In the genomic region with DNA sequence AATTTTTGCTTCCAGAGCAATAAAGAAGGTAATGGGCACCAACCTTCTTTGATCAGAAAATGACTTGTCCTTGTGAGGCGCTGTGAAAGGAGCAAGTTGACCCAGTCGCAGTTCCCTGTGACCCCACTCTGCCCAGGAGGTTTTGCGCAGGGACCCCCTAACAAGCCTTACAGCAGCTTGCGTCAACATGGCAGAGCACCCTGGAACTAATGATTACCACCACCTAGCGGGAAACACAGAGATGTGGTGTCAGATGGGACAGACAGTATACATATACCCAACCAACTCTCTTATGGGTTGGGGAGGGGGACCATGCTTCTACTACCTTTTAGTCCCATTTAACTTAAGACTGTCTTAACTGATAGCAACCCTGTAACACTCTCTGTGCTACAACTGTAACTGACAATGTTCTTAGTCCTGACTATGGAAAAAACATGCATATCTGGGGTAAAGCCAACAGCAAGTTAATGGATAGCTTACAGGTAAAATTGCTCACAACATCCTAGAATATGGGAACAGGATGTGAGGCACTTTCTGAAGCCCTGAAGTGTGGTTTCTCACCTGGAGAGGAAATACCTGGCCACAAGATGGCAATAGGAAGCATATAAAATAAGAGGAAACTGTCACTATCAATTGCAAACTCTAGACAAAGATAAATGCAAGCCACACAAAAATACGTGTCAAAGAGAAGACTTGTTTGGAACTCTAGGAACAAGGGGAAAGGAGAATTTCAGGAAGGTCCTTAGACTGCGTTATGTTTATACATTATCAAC, we compare ENCODE assay signal across 13 cellular contexts. TPM values are rescaled to one million over a fixed set of nuclear protein-coding genes. Genes with fewer than 3 reads are reported as not detected.
DNase-seq lines count a peak whose midpoint lies in the region; ATAC-seq and TF ChIP-seq lines count a peak whose summit lies in the region.
"Had no signal": no experiment of that assay in that cellular context is flagged by ENCODE, and none has a peak within 500 bp of the region (broad histone marks: within the 10 kb centered on the region; RNA-seq: fewer than 3 reads in every experiment).

No MANE protein-coding gene starts in this region.

- TF ChIP-seq CTCF in H9 (conservative IDR thresholded peaks at IDR 0.05): peak; percentile 37; the same call in 2 of the 3 replicates
- TF ChIP-seq CTCF in activated B cell treated with CpG ODN at 0.5 μM for 24 hours (IDR thresholded peaks at IDR 0.05): no peak
- TF ChIP-seq CTCF in lower lobe of right lung (IDR thresholded peaks at IDR 0.05): no peak

- H3K23me2 ChIP-seq in H9 (ENCODE audit: insufficient read length, low read depth, low read length, poor library complexity, severe bottlenecking): no peaks in the 10 kb centered on the region

- H3K9ac ChIP-seq in BLaER1: no peak overlapping the region
- no peak overlapping the region for H3K9ac ChIP-seq in H9 (ENCODE audit: extremely low read depth, insufficient read length, low read length)

- CTCF ChIA-PET in activated B cell treated with CpG ODN at 0.5 μM for 24 hours (lab: Charles Lee): interaction anchor here (1.3 kb wide), 1 partner anchor 120 kb away, joined by 3 read pairs; no protein-coding TSS in a partner anchor

- intact Hi-C loops in activated B cell treated with CpG ODN at 0.5 μM for 24 hours (cut with micrococcal nuclease) (loop anchor here (5.0 kb wide), 2 partner anchors 947 to 1568 kb away; no protein-coding TSS in a partner anchor), lower lobe of right lung (cut with DNase I) (no loop called here)

- peaks cover 63% of the 10 kb centered on the region for H3K36me3 ChIP-seq in BLaER1
- peaks cover 59% of the 10 kb centered on the region for H3K36me3 ChIP-seq in lower lobe of right lung

- H4K8ac ChIP-seq in H9 (replicated peaks; ENCODE audit: insufficient read length, low read depth, low read length): no peak overlapping the region

- DNase-seq in H9: no peak
- DNase-seq in activated B cell treated with CpG ODN at 0.5 μM for 24 hours: no peak
- no peak for DNase-seq in lower lobe of right lung
- no peak for DNase-seq in NCI-H345 (lab: John Stamatoyannopoulos, UW)
- no peak for DNase-seq in H4 (ENCODE audit: low spot score)
- no peak for DNase-seq in glomerular visceral epithelial cell (ENCODE audit: extremely low spot score)
- DNase-seq: activated CD4-positive, CD25-positive, alpha-beta regulatory T cell treated with anti-CD3 and anti-CD28 coated beads, Interleukin-2, amount 50 U/mL, for 72 hours; erythroblast; NCI-H2081 treated with DMSO at 0.1 percent for 48 hours had no signal

- no peak overlapping the region for H2AK5ac ChIP-seq in H9 (ENCODE audit: insufficient read length, low read length)

- H4K91ac ChIP-seq in H9 (ENCODE audit: insufficient read length, low read depth, low read length): no peak overlapping the region

- no peak for ATAC-seq in activated B cell treated with CpG ODN at 0.5 μM for 24 hours (ENCODE audit: low read depth)
- ATAC-seq in lower lobe of right lung: no peak
- no peak for ATAC-seq in GM19023 (IDR thresholded peaks at IDR 0.05; ENCODE audit: unreplicated experiment)

- H3K23ac ChIP-seq in H9 (ENCODE audit: insufficient read length, low read depth, low read length): no peak overlapping the region

- peaks cover 42 to 64% (median 55%) of the 10 kb centered on the region in 3 experiments; a peak in 6 of 7 replicates for H3K36me3 Mint-ChIP-seq in H9 (ENCODE audit: insufficient read depth in 1 of 3, low read depth in 3 of 3)
- peaks cover 79% of the 10 kb centered on the region for H3K36me3 Mint-ChIP-seq in activated B cell treated with CpG ODN at 0.5 μM for 24 hours (ENCODE audit: low read depth)

- no peaks in the 10 kb centered on the region for H3K9me3 ChIP-seq in BLaER1
- no peaks in the 10 kb centered on the region for H3K9me3 ChIP-seq in H9 (ENCODE audit: control insufficient read depth, low read depth, low read length)
- no peaks in the 10 kb centered on the region for H3K9me3 ChIP-seq in lower lobe of right lung
- H3K9me3 ChIP-seq: ascending aorta had no signal

- peaks cover 24% of the 10 kb centered on the region for H3K4me1 ChIP-seq in BLaER1
- H3K4me1 ChIP-seq in H9 (ENCODE audit: insufficient read depth, low read length): no peaks in the 10 kb centered on the region
- peaks cover 24% of the 10 kb centered on the region for H3K4me1 ChIP-seq in lower lobe of right lung

- H3K18ac ChIP-seq in H9 (ENCODE audit: insufficient read length, low read depth, low read length): no peak overlapping the region

- H3K27me3 Mint-ChIP-seq in H9 (ENCODE audit: low read depth): no peaks in the 10 kb centered on the region
- H3K27me3 Mint-ChIP-seq in activated B cell treated with CpG ODN at 0.5 μM for 24 hours: no peaks in the 10 kb centered on the region

- H2BK5ac ChIP-seq in H9 (ENCODE audit: insufficient read length, low read length): no peak overlapping the region

- peaks cover 86% of the 10 kb centered on the region for H4K20me1 ChIP-seq in BLaER1
- no peaks in the 10 kb centered on the region for H4K20me1 ChIP-seq in H9 (ENCODE audit: control insufficient read depth, insufficient read depth, insufficient read length)

- H3K9me3 Mint-ChIP-seq in H9 (no peaks in the 10 kb centered on the region; a peak in 1 of 5 replicates), activated B cell treated with CpG ODN at 0.5 μM for 24 hours (no peaks in the 10 kb centered on the region)

- H2BK12ac ChIP-seq in H9 (ENCODE audit: insufficient read length, low read depth, low read length): no peak overlapping the region

- H3K27ac Mint-ChIP-seq in H9 (peak overlapping the region in 1 of 3 experiments; percentile 2; a peak in 2 of 7 replicates), activated B cell treated with CpG ODN at 0.5 μM for 24 hours (no peak overlapping the region)

- H3K27ac ChIP-seq in BLaER1: no peak overlapping the region
- no peak overlapping the region for H3K27ac ChIP-seq in H9 (ENCODE audit: insufficient read length, low read depth, low read length)
- no peak overlapping the region for H3K27ac ChIP-seq in lower lobe of right lung
- H3K27ac ChIP-seq: ascending aorta had no signal

- peaks cover 25% of the 10 kb centered on the region for H3K79me2 ChIP-seq in H9 (ENCODE audit: insufficient read depth, low read length)

- H3T11ph ChIP-seq in H9 (ENCODE audit: low read length): no peak overlapping the region

- H2BK120ac ChIP-seq in H9 (ENCODE audit: low read depth, low read length, poor library complexity, severe bottlenecking): no peak overlapping the region

- H2BK15ac ChIP-seq in H9 (ENCODE audit: low read depth, low read length): no peak overlapping the region

- no peak overlapping the region for H4K5ac ChIP-seq in H9 (ENCODE audit: insufficient read length, low read depth, low read length)

- peak overlapping the region; percentile 91; the same call in 1 of the 2 replicates for H3K4me2 ChIP-seq in BLaER1
- H3K4me2 ChIP-seq in H9 (ENCODE audit: insufficient read depth, insufficient read length, low read length): no peak overlapping the region

- no CpG with 5 or more reads among the region's 7 CpGs for WGBS in H9 (ENCODE audit: extremely low coverage, insufficient read length, low lambda C conversion rate)

- no peak overlapping the region for H2AFZ ChIP-seq in H9 (ENCODE audit: low read length)

- H3K4me3 Mint-ChIP-seq in H9 (peak overlapping the region; percentile 24 to 25; a peak in 3 of 5 replicates), activated B cell treated with CpG ODN at 0.5 μM for 24 hours (peak overlapping the region; percentile 5)

- POLR2A ChIA-PET in activated B cell treated with CpG ODN at 0.5 μM for 24 hours (lab: Charles Lee): no interaction called here

- H3K4ac ChIP-seq in H9 (ENCODE audit: low read depth, low read length): no peak overlapping the region

- no peak overlapping the region for H3K4me3 ChIP-seq in BLaER1
- peak overlapping the region; percentile 7 for H3K4me3 ChIP-seq in lower lobe of right lung
- H3K4me3 ChIP-seq: ascending aorta had no signal

- no peak overlapping the region for H2BK20ac ChIP-seq in H9 (ENCODE audit: low read depth, low read length, poor library complexity, severe bottlenecking)

- no peaks in the 10 kb centered on the region for H3K79me1 ChIP-seq in H9 (ENCODE audit: insufficient read depth, low read depth, low read length, poor library complexity, severe bottlenecking)

- H3K4me1 Mint-ChIP-seq in H9: peaks cover 8 to 13% of the 10 kb centered on the region in 2 experiments
- peaks cover 35% of the 10 kb centered on the region for H3K4me1 Mint-ChIP-seq in activated B cell treated with CpG ODN at 0.5 μM for 24 hours

- no peak overlapping the region for H3K14ac ChIP-seq in H9 (ENCODE audit: insufficient read depth, low read length)

- no peak overlapping the region for H3K56ac ChIP-seq in H9 (ENCODE audit: insufficient read length, low read depth, low read length)

- H3K27me3 ChIP-seq in BLaER1 (no peaks in the 10 kb centered on the region), H9 (ENCODE audit: insufficient read depth, low read length) (no peaks in the 10 kb centered on the region), lower lobe of right lung (ENCODE audit: low read depth) (no peaks in the 10 kb centered on the region)
- H3K27me3 ChIP-seq: ascending aorta had no signal

RNA-seq across cellular contexts. Expression of gene KARS1, which starts 3.0 kb away (rescaled TPM):
- total RNA-seq in H9 (2021): 181 and 183 TPM in 2 replicates
- 166 and 182 TPM in 2 replicates for total RNA-seq in activated B cell treated with CpG ODN at 0.5 μM for 24 hours
- 95.9 TPM for total RNA-seq in lower lobe of right lung
- 276 and 279 TPM in 2 replicates for total RNA-seq in H4 (2014; rRNA removed; shearing (Covaris generic))

RNA-seq across cellular contexts. Expression of gene TERF2IP, which starts 3.1 kb away (rescaled TPM):
- total RNA-seq in H9 (2021) (15.6 and 15.9 TPM in 2 replicates), activated B cell treated with CpG ODN at 0.5 μM for 24 hours (52.6 and 52.7 TPM in 2 replicates), lower lobe of right lung (58.3 TPM)
- total RNA-seq in H4 (2014; rRNA removed; shearing (Covaris generic)): 38.9 and 40.2 TPM in 2 replicates

RNA-seq across cellular contexts. Expression of gene ADAT1, which starts 21.3 kb away (rescaled TPM):
- 42.4 and 54.2 TPM in 2 replicates for total RNA-seq in H9 (2021)
- 52.7 and 57.2 TPM in 2 replicates for total RNA-seq in activated B cell treated with CpG ODN at 0.5 μM for 24 hours
- 50.2 TPM for total RNA-seq in lower lobe of right lung
- 79.7 and 81.1 TPM in 2 replicates for total RNA-seq in H4 (2014; rRNA removed; shearing (Covaris generic))

RNA-seq across cellular contexts. Expression of gene CPHXL2, which starts 32.4 kb away (rescaled TPM):
- not detected in 2 replicates for total RNA-seq in H9 (2021)
- not detected in 2 replicates for total RNA-seq in activated B cell treated with CpG ODN at 0.5 μM for 24 hours
- total RNA-seq in lower lobe of right lung: not detected
- not detected in 2 replicates for total RNA-seq in H4 (2014; rRNA removed; shearing (Covaris generic))
- total RNA-seq: ascending aorta, RPMI7951 had no signal

RNA-seq across cellular contexts. Expression of gene DUXB, which starts 56.8 kb away (rescaled TPM):
- not detected in 2 replicates for total RNA-seq in H9 (2021)
- not detected in 2 replicates for total RNA-seq in activated B cell treated with CpG ODN at 0.5 μM for 24 hours
- not detected for total RNA-seq in lower lobe of right lung
- not detected in 2 replicates for total RNA-seq in H4 (2014; rRNA removed; shearing (Covaris generic))
- total RNA-seq: ascending aorta, RPMI7951 had no signal
